27 cellular contexts compared by ENCODE assay signal in the genomic region with DNA sequence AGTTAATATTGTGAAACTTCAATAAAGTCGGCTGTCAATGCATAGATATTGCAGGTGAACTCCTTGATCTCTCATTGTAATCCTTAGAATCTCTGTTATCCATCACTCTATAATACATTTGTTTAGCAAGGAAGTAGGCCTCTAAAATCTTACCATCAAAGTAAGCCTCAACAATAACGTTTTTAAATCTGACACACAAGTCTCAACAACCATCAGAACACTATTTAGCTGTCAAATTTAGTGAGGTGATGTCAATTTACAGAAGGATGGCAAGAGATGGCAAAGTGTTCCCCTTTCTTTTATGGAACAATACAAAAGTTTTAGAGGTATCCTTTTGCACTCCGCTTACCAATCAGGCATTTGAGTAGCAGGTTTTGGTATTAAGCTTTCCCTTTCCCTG.
"Had no signal": no experiment of that assay in that cellular context is flagged by ENCODE, and none has a peak within 500 bp of the region (broad histone marks: within the 10 kb centered on the region; RNA-seq: fewer than 3 reads in every experiment).

No MANE protein-coding gene starts in this region.

- H3K9me3 ChIP-seq: colonic mucosa, esophagus muscularis mucosa, esophagus squamous epithelium, gastrocnemius medialis, gastroesophageal sphincter, heart left ventricle had no signal

- H3K36me3 ChIP-seq: colonic mucosa, esophagus muscularis mucosa, esophagus squamous epithelium, gastrocnemius medialis, gastroesophageal sphincter, heart left ventricle, heart right ventricle had no signal

- FAIRE-seq: colon, endometrium, endothelial cell of umbilical vein, frontal cortex had no signal

- DNase-seq: colonic mucosa; cortex of kidney; dermis blood vessel endothelial cell; dorsolateral prefrontal cortex; effector CD4-positive, alpha-beta T cell; effector CD8-positive, alpha-beta T cell; effector memory CD4-positive, alpha-beta T cell; effector memory CD8-positive, alpha-beta T cell; endodermal cell; erythroblast; esophagus squamous epithelium; foreskin fibroblast; foreskin keratinocyte; gastrocnemius medialis; glutamatergic neuron; head of caudate nucleus; heart left ventricle; heart right ventricle had no signal

- H3K27me3 ChIP-seq: colonic mucosa, dorsolateral prefrontal cortex, esophagus squamous epithelium, foreskin keratinocyte, gastrocnemius medialis, gastroesophageal sphincter, heart left ventricle had no signal

- H3K4me1 ChIP-seq: colonic mucosa, esophagus muscularis mucosa, esophagus squamous epithelium, foreskin keratinocyte, gastrocnemius medialis, gastroesophageal sphincter, heart left ventricle, heart right ventricle had no signal

- ATAC-seq: effector memory CD8-positive, alpha-beta T cell; esophagus mucosa; foreskin keratinocyte; gastrocnemius medialis; gastroesophageal sphincter; heart left ventricle; heart right ventricle had no signal

- H3K27ac ChIP-seq: colonic mucosa, coronary artery, dorsolateral prefrontal cortex, epithelial cell of prostate, esophagus muscularis mucosa, esophagus squamous epithelium, foreskin keratinocyte, gastrocnemius medialis, gastroesophageal sphincter, heart left ventricle, heart right ventricle had no signal

- H3K4me3 ChIP-seq: colonic mucosa, coronary artery, dorsolateral prefrontal cortex, esophagus muscularis mucosa, esophagus squamous epithelium, gastrocnemius medialis, gastroesophageal sphincter, heart left ventricle, heart right ventricle had no signal
